Comparison of ENCODE assay signal across 13 cellular contexts in genomic region chr4:158811216-158811540, GRCh38. TPM values are rescaled to one million over a fixed set of nuclear protein-coding genes. Genes with fewer than 3 reads are reported as not detected.
DNase-seq lines count a peak whose midpoint lies in the region; ATAC-seq and TF ChIP-seq lines count a peak whose summit lies in the region.
"Had no signal": no experiment of that assay in that cellular context is flagged by ENCODE, and none has a peak within 500 bp of the region (broad histone marks: within the 10 kb centered on the region; RNA-seq: fewer than 3 reads in every experiment).

No MANE protein-coding gene starts in this region.

- no TSS peak for BruUV-seq in MCF 10A (replicated peaks; lab: Mats Ljungman, UMichigan)

- H3K27me3 ChIP-seq in breast epithelium: no peaks in the 10 kb centered on the region
- H3K27me3 ChIP-seq in vagina: no peaks in the 10 kb centered on the region
- H3K27me3 ChIP-seq: BE2C, SJCRH30 had no signal

- H3K36me3 ChIP-seq in breast epithelium (no peaks in the 10 kb centered on the region), vagina (no peaks in the 10 kb centered on the region)
- H3K36me3 ChIP-seq: BE2C, SJCRH30 had no signal

- no peaks in the 10 kb centered on the region for H3K27me3 Mint-ChIP-seq in MCF 10A (ENCODE audit: insufficient read depth, unreplicated experiment)
- no peaks in the 10 kb centered on the region for H3K27me3 Mint-ChIP-seq in mesothelial cell of epicardium (ENCODE audit: low read depth)
- H3K27me3 Mint-ChIP-seq: progenitor cell of endocrine pancreas had no signal

- DNase-seq in breast epithelium (ENCODE audit: low spot score in 2 of 2) (no peak), MCF 10A (ENCODE audit: unreplicated experiment) (no peak), caudate nucleus (lab: John Stamatoyannopoulos, UW) (no peak), mesothelial cell of epicardium (ENCODE audit: low spot score in 2 of 2, unreplicated experiment in 2 of 2) (no peak), vagina (ENCODE audit: extremely low spot score in 2 of 2) (no peak), GM03348 (ENCODE audit: low spot score) (no peak), AG08396 (ENCODE audit: low spot score) (no peak)
- DNase-seq: activated CD8-positive, alpha-beta memory T cell treated with anti-CD3 and anti-CD28 coated beads, Interleukin-2, amount 50 U/mL, for 4 hours; BE2C; NCI-H2029 had no signal

- no peak for TF ChIP-seq POLR2A in breast epithelium (IDR thresholded peaks at IDR 0.05)
- TF ChIP-seq POLR2A in vagina (IDR thresholded peaks at IDR 0.05): no peak

- H3K4me1 ChIP-seq in breast epithelium (no peaks in the 10 kb centered on the region), vagina (peaks cover 52% of the 10 kb centered on the region)
- H3K4me1 ChIP-seq: BE2C had no signal

- H3K4me3 ChIP-seq in breast epithelium (no peak overlapping the region), vagina (no peak overlapping the region)
- H3K4me3 ChIP-seq: SJCRH30 had no signal

- ATAC-seq in HG03460 (IDR thresholded peaks at IDR 0.05; ENCODE audit: unreplicated experiment): no peak

- CTCF ChIA-PET in MCF 10A (lab: Yijun Ruan, JAX): interaction anchor here (0.6 kb wide), 1 partner anchor 42 kb away, joined by 4 read pairs; no protein-coding TSS in a partner anchor

- no peaks in the 10 kb centered on the region for H3K9me3 ChIP-seq in breast epithelium
- H3K9me3 ChIP-seq in vagina: no peaks in the 10 kb centered on the region
- H3K9me3 ChIP-seq: BE2C, SJCRH30 had no signal

- H3K4me3 Mint-ChIP-seq in MCF 10A (ENCODE audit: unreplicated experiment): no peak overlapping the region
- no peak overlapping the region for H3K4me3 Mint-ChIP-seq in mesothelial cell of epicardium

- H3K27ac ChIP-seq in breast epithelium: peak overlapping the region; percentile 64 to 70
- peak overlapping the region; percentile 46 for H3K27ac ChIP-seq in caudate nucleus (ENCODE audit: low read depth, low read length)
- H3K27ac ChIP-seq in vagina: peak overlapping the region; percentile 82

- TF ChIP-seq CTCF in breast epithelium (IDR thresholded peaks at IDR 0.05) (no peak), MCF 10A (IDR thresholded peaks at IDR 0.05; ENCODE audit: unreplicated experiment) (no peak), mesothelial cell of epicardium (IDR thresholded peaks at IDR 0.05; ENCODE audit: unreplicated experiment) (no peak), vagina (IDR thresholded peaks at IDR 0.05) (no peak)

- POLR2A ChIA-PET in MCF 10A (lab: Yijun Ruan, JAX): interaction anchor here (1.2 to 1.4 kb wide), 2 partner anchors 12 to 36 kb away, joined by 3 read pairs; no protein-coding TSS in a partner anchor

- intact Hi-C loops in breast epithelium (cut with DNase I; ENCODE audit: low total_unique reads) (no loop called here), MCF 10A (cut with micrococcal nuclease) (no loop called here), vagina (cut with DNase I) (no loop called here)

- H3K27ac Mint-ChIP-seq in MCF 10A (ENCODE audit: low read depth, unreplicated experiment): no peak overlapping the region
- peak overlapping the region; percentile 90 for H3K27ac Mint-ChIP-seq in mesothelial cell of epicardium

- H3K9me3 Mint-ChIP-seq in MCF 10A (ENCODE audit: unreplicated experiment): no peaks in the 10 kb centered on the region
- H3K9me3 Mint-ChIP-seq in mesothelial cell of epicardium: no peaks in the 10 kb centered on the region

- H3K4me1 Mint-ChIP-seq in MCF 10A (ENCODE audit: insufficient read depth, unreplicated experiment) (peaks cover 19% of the 10 kb centered on the region), mesothelial cell of epicardium (peaks cover 57% of the 10 kb centered on the region)

- no peaks in the 10 kb centered on the region for H3K36me3 Mint-ChIP-seq in MCF 10A (ENCODE audit: insufficient read depth, unreplicated experiment)
- H3K36me3 Mint-ChIP-seq in mesothelial cell of epicardium: no peaks in the 10 kb centered on the region

RNA-seq across cellular contexts. Expression of gene FNIP2, which starts 42.4 kb away (rescaled TPM):
- 10 to 100 TPM; 40.3 to 70.4 (median 55.2) TPM for total RNA-seq in breast epithelium
- total RNA-seq in MCF 10A (2022): 6.4 and 9.3 TPM in 2 replicates
- total RNA-seq in mesothelial cell of epicardium: 31.4 to 32.9 TPM (median 32.1 TPM) in 3 replicates
- 25.3 TPM for total RNA-seq in vagina
